Comparison of ENCODE assay signal across 8 cellular contexts in genomic region chrX:12771445-12772069, GRCh38. TPM values are rescaled to one million over a fixed set of nuclear protein-coding genes. Genes with fewer than 3 reads are reported as not detected.
DNase-seq lines count a peak whose midpoint lies in the region; ATAC-seq and TF ChIP-seq lines count a peak whose summit lies in the region.

No MANE protein-coding gene starts in this region.

- no peaks in the 10 kb centered on the region for H3K9me3 Mint-ChIP-seq in activated naive CD4-positive, alpha-beta T cell treated with anti-CD3 and anti-CD28 coated beads, Interleukin-2, amount 10 ng/mL, durations not matched to agents 7 days and 5 days

- H4K20me1 ChIP-seq in hepatocyte (ENCODE audit: insufficient read depth, poor library complexity, severe bottlenecking) = no peaks in the 10 kb centered on the region

- WGBS in hepatocyte (ENCODE audit: low lambda C conversion rate, missing lambda C conversion rate) = 48% methylated on average over 22 of the region's 22 CpGs

- no peaks in the 10 kb centered on the region for H3K36me3 Mint-ChIP-seq in activated naive CD4-positive, alpha-beta T cell treated with anti-CD3 and anti-CD28 coated beads, Interleukin-2, amount 10 ng/mL, durations not matched to agents 7 days and 5 days

- H3K9me3 ChIP-seq in hepatocyte (ENCODE audit: low read depth) = no peaks in the 10 kb centered on the region

- peaks cover 4% of the 10 kb centered on the region for H3K4me1 Mint-ChIP-seq in activated naive CD4-positive, alpha-beta T cell treated with anti-CD3 and anti-CD28 coated beads, Interleukin-2, amount 10 ng/mL, durations not matched to agents 7 days and 5 days

- H3K27me3 ChIP-seq in hepatocyte = no peaks in the 10 kb centered on the region

- H3K4me3 Mint-ChIP-seq in activated naive CD4-positive, alpha-beta T cell treated with anti-CD3 and anti-CD28 coated beads, Interleukin-2, amount 10 ng/mL, durations not matched to agents 7 days and 5 days = no peak overlapping the region

- H3K27ac Mint-ChIP-seq in activated naive CD4-positive, alpha-beta T cell treated with anti-CD3 and anti-CD28 coated beads, Interleukin-2, amount 10 ng/mL, durations not matched to agents 7 days and 5 days = no peak overlapping the region

- H3K27ac ChIP-seq in 22Rv1 (no peak overlapping the region), hepatocyte (no peak overlapping the region)

- peak; percentile 79 for TF ChIP-seq CTCF in 22Rv1 (IDR thresholded peaks at IDR 0.05)
- TF ChIP-seq CTCF in hepatocyte (IDR thresholded peaks at IDR 0.05; ENCODE audit: poor library complexity) = peak; percentile 55

- no peak overlapping the region for H3K4me3 ChIP-seq in hepatocyte

- DNase-seq in SHP77 treated with DMSO at 0.1 percent for 48 hours (lab: John Stamatoyannopoulos, UW) = peak; percentile 52
- DNase-seq in activated naive CD4-positive, alpha-beta T cell treated with anti-CD3 and anti-CD28 coated beads, Interleukin-2, amount 10 ng/mL, durations not matched to agents 7 days and 5 days = peak; percentile 80
- DNase-seq in hepatocyte (ENCODE audit: low spot score) = peak; percentile 79
- DNase-seq in stimulated activated CD4-positive, alpha-beta T cell treated with anti-CD3 and anti-CD28 coated beads, Interleukin-2, amount 100 ng/mL, for 4 hours (ENCODE audit: low read depth) = peak; percentile 59
- DNase-seq in NCI-H187 (lab: John Stamatoyannopoulos, UW) = no peak

- ATAC-seq in GM18861 (IDR thresholded peaks at IDR 0.05; ENCODE audit: unreplicated experiment) (peak; percentile 98), HG03039 (IDR thresholded peaks at IDR 0.05; ENCODE audit: unreplicated experiment) (peak; percentile 98)

- no peaks in the 10 kb centered on the region for H3K79me2 ChIP-seq in hepatocyte

- no peaks in the 10 kb centered on the region for H3K9me2 ChIP-seq in hepatocyte (replicated peaks; ENCODE audit: insufficient read depth)

- peaks cover 9% of the 10 kb centered on the region for H3K27me3 Mint-ChIP-seq in activated naive CD4-positive, alpha-beta T cell treated with anti-CD3 and anti-CD28 coated beads, Interleukin-2, amount 10 ng/mL, durations not matched to agents 7 days and 5 days

- no peaks in the 10 kb centered on the region for H3K4me1 ChIP-seq in hepatocyte (ENCODE audit: insufficient read depth)

- H3K36me3 ChIP-seq in hepatocyte (replicated peaks; ENCODE audit: insufficient read depth, low read depth) = no peaks in the 10 kb centered on the region

- CTCF ChIA-PET in activated naive CD4-positive, alpha-beta T cell treated with anti-CD3 and anti-CD28 coated beads, Interleukin-2, amount 10 ng/mL, durations not matched to agents 7 days and 5 days (lab: Charles Lee) = interaction anchor here (0.6 to 2.8 kb wide), 22 partner anchors 10 to 1044 kb away, joined by 3 to 20 read pairs (median 4); partner anchors contain the start of gene PRPS2

- H3K4me2 ChIP-seq in hepatocyte = peak overlapping the region; percentile 54

- H2AFZ ChIP-seq in hepatocyte = no peak overlapping the region

RNA-seq across cellular contexts. Expression of gene PRPS2, which starts 19.7 kb away (rescaled TPM):
- 52.9 and 60.8 TPM in 2 replicates for total RNA-seq in hepatocyte
- 58.2 and 64.1 TPM in 2 replicates for polyA plus RNA-seq in hepatocyte

Comparison
In these comparisons a context has a peak if more than half of its experiments do, and no peak if none do; other contexts are left out.
1. DNase-seq: peak in SHP77 treated with DMSO at 0.1 percent for 48 hours (single experiment), activated naive CD4-positive, alpha-beta T cell treated with anti-CD3 and anti-CD28 coated beads, Interleukin-2, amount 10 ng/mL, durations not matched to agents 7 days and 5 days (single experiment), hepatocyte (single experiment) and stimulated activated CD4-positive, alpha-beta T cell treated with anti-CD3 and anti-CD28 coated beads, Interleukin-2, amount 100 ng/mL, for 4 hours (single experiment); none in NCI-H187 (0 of 2).